Comparison of ENCODE assay signal across 9 cellular contexts in genomic region chr2:1550658-1551316, GRCh38.
DNase-seq lines count a peak whose midpoint lies in the region; ATAC-seq and TF ChIP-seq lines count a peak whose summit lies in the region.
"Had no signal": no experiment of that assay in that cellular context is flagged by ENCODE, and none has a peak within 500 bp of the region (broad histone marks: within the 10 kb centered on the region; RNA-seq: fewer than 3 reads in every experiment).

No MANE protein-coding gene starts in this region.

- DNase-seq in EH (ENCODE audit: low read depth) (peak; percentile 40), breast epithelium (ENCODE audit: low spot score in 2 of 2) (peak in 1 of 2 donors; percentile 63), left lobe of liver (ENCODE audit: low spot score) (peak; percentile 63), cerebellar nuclear complex (lab: John Stamatoyannopoulos, UW) (no peak)
- DNase-seq in stimulated activated CD8-positive, alpha-beta memory T cell treated with anti-CD3 and anti-CD28 coated beads, Interleukin-12 subunit alpha, Interleukin-12 subunit beta, amount 100 ng/mL, for 4 hours (ENCODE audit: low read depth): peak; percentile 22

- H3K36me3 ChIP-seq in KMS-11 (ENCODE audit: insufficient read depth) (no peaks in the 10 kb centered on the region), breast epithelium (no peaks in the 10 kb centered on the region)

- peak; percentile 55 for TF ChIP-seq CTCF in KMS-11 (conservative IDR thresholded peaks at IDR 0.05; ENCODE audit: low read depth, low read length)
- peak; percentile 97 for TF ChIP-seq CTCF in VCaP (conservative IDR thresholded peaks at IDR 0.05)
- peak; percentile 62 to 84 (median 82) for TF ChIP-seq CTCF in breast epithelium (IDR thresholded peaks at IDR 0.05)

- no peaks in the 10 kb centered on the region for H3K79me2 ChIP-seq in KMS-11 (ENCODE audit: insufficient read depth, low read depth)

- H3K9me3 ChIP-seq in breast epithelium: no peaks in the 10 kb centered on the region

- no peak for TF ChIP-seq POLR2A in breast epithelium (IDR thresholded peaks at IDR 0.05)

- no peaks in the 10 kb centered on the region for H4K20me1 ChIP-seq in KMS-11 (ENCODE audit: insufficient read depth)

- H3K27me3 ChIP-seq in KMS-11 (ENCODE audit: insufficient read depth, low read depth) (no peaks in the 10 kb centered on the region), breast epithelium (no peaks in the 10 kb centered on the region)

- ATAC-seq in GM21526 (IDR thresholded peaks at IDR 0.05; ENCODE audit: low FRiP score, unreplicated experiment) (peak; percentile 78), left lobe of liver (peak; percentile 91)

- H3K4me1 ChIP-seq in KMS-11 (ENCODE audit: low read depth, poor library complexity, severe bottlenecking) (no peaks in the 10 kb centered on the region), breast epithelium (no peaks in the 10 kb centered on the region)

- H3K9ac ChIP-seq in KMS-11: no peak overlapping the region

- H3K4me3 ChIP-seq in KMS-11 (IDR thresholded peaks at IDR 0.05; ENCODE audit: insufficient read depth, low read depth, low read length) (no peak overlapping the region), breast epithelium (no peak overlapping the region)

- H3K4me2 ChIP-seq in KMS-11: no peak overlapping the region

- H3K27ac ChIP-seq in KMS-11 (no peak overlapping the region), VCaP (no peak overlapping the region), breast epithelium (peak overlapping the region in 1 of 2 donors; percentile 12)
- H3K27ac ChIP-seq: epithelial cell of prostate had no signal

- H2AFZ ChIP-seq in KMS-11 (ENCODE audit: low read depth): no peak overlapping the region

- intact Hi-C loops in breast epithelium (cut with DNase I; ENCODE audit: low total_unique reads): no loop called here

Comparison
In these comparisons a context has a peak if more than half of its experiments do, and no peak if none do; other contexts are left out.
1. DNase-seq: peak in EH (single experiment), left lobe of liver (single experiment) and stimulated activated CD8-positive, alpha-beta memory T cell treated with anti-CD3 and anti-CD28 coated beads, Interleukin-12 subunit alpha, Interleukin-12 subunit beta, amount 100 ng/mL, for 4 hours (single experiment); none in cerebellar nuclear complex (0 of 2).
2. Peak in every context shown above with its lines, with median percentiles within 50 percentile points of each other: CTCF ChIP-seq.